Comparison of ENCODE assay signal across 19 cellular contexts in the genomic region with DNA sequence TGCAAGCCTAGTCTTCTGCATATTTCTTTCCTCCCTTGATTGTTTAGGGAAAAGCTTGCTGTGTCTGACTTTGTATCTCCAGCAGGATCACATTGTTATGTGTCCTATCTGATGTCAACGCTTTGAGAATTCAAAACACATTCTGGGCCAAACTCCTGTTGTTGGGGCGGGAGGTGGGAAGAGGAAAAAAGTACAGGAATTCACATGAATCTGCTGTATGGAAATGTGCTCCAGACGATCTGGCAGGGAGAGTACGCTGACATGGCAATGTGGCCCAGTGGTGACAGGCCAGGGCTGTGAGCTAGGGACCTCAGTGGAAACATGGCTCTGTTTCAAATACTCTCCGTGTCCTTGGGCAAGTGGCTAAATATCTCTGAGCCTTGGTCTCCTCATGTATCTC.
DNase-seq lines count a peak whose midpoint lies in the region; ATAC-seq and TF ChIP-seq lines count a peak whose summit lies in the region.
"Had no signal": no experiment of that assay in that cellular context is flagged by ENCODE, and none has a peak within 500 bp of the region (broad histone marks: within the 10 kb centered on the region; RNA-seq: fewer than 3 reads in every experiment).

No MANE protein-coding gene starts in this region.

- H3K4me3 Mint-ChIP-seq in glutamatergic neuron (ENCODE audit: unreplicated experiment): no peak overlapping the region
- H3K4me3 Mint-ChIP-seq: activated T-cell treated with anti-CD3 and anti-CD28 coated beads, Interleukin-2, amount 50 U/mL, for 4 hours; dendritic cell treated with granulocyte-macrophage colony-stimulating factor and Interleukin-4, amounts not matched to agents 40 ng/mL and 50 ng/mL, for 4 days; natural killer cell had no signal

- peak overlapping the region; percentile 29 for H3K27ac ChIP-seq in angular gyrus (ENCODE audit: low read depth, low read length)
- H3K27ac ChIP-seq: HL-60, skin epidermis had no signal

- peaks cover 19% of the 10 kb centered on the region for H3K4me1 Mint-ChIP-seq in glutamatergic neuron (ENCODE audit: low read depth, unreplicated experiment)
- H3K4me1 Mint-ChIP-seq: natural killer cell had no signal

- peak; percentile 73 for DNase-seq in AG10803 (ENCODE audit: low read depth)
- DNase-seq in fibroblast of villous mesenchyme (ENCODE audit: low read depth): peak; percentile 80
- peak; percentile 55 for DNase-seq in non-pigmented ciliary epithelial cell (ENCODE audit: low read depth)
- DNase-seq in activated CD4-positive, CD25-positive, alpha-beta regulatory T cell (lab: John Stamatoyannopoulos, UW): no peak
- DNase-seq in glutamatergic neuron: no peak
- DNase-seq in NCI-H146 (lab: John Stamatoyannopoulos, UW): no peak
- DNase-seq: ACHN; activated CD4-positive, alpha-beta T cell treated with anti-CD3 and anti-CD28 coated beads for 4 hours; activated T-cell treated with anti-CD3 and anti-CD28 coated beads, Interleukin-2, amount 50 U/mL, for 4 hours; Calu3; HCEC 1CT; natural killer cell; NCI-H1930 had no signal

- TF ChIP-seq CTCF in AG10803 (conservative IDR thresholded peaks at IDR 0.05; ENCODE audit: low read length) (no peak), fibroblast of villous mesenchyme (IDR thresholded peaks at IDR 0.05; ENCODE audit: insufficient read depth, low read depth, low read length) (no peak), glutamatergic neuron (IDR thresholded peaks at IDR 0.05; ENCODE audit: partially characterized antibody, unreplicated experiment) (no peak)

- no peak overlapping the region for H3K27ac Mint-ChIP-seq in glutamatergic neuron (ENCODE audit: unreplicated experiment)
- H3K27ac Mint-ChIP-seq: dendritic cell treated with granulocyte-macrophage colony-stimulating factor and Interleukin-4, amounts not matched to agents 40 ng/mL and 50 ng/mL, for 4 days; natural killer cell had no signal

- H3K27me3 Mint-ChIP-seq in glutamatergic neuron (ENCODE audit: unreplicated experiment): peaks cover 3% of the 10 kb centered on the region
- H3K27me3 Mint-ChIP-seq: dendritic cell treated with granulocyte-macrophage colony-stimulating factor and Interleukin-4, amounts not matched to agents 40 ng/mL and 50 ng/mL, for 4 days had no signal

- H3K4me3 ChIP-seq in AG10803 (ENCODE audit: low read length) (no peak overlapping the region), fibroblast of villous mesenchyme (ENCODE audit: low read depth, low read length) (no peak overlapping the region)
- H3K4me3 ChIP-seq: skin epidermis had no signal

- ATAC-seq in HG03565 (IDR thresholded peaks at IDR 0.05; ENCODE audit: unreplicated experiment): no peak
- ATAC-seq: activated T-cell treated with anti-CD3 and anti-CD28 coated beads, Interleukin-2, amount 50 U/mL, for 4 hours; natural killer cell; Panc1 had no signal

- no peaks in the 10 kb centered on the region for H3K36me3 Mint-ChIP-seq in glutamatergic neuron (ENCODE audit: unreplicated experiment)
- H3K36me3 Mint-ChIP-seq: natural killer cell had no signal

- H3K9me3 Mint-ChIP-seq in glutamatergic neuron (ENCODE audit: unreplicated experiment): peaks cover 2% of the 10 kb centered on the region
- H3K9me3 Mint-ChIP-seq: activated T-cell treated with anti-CD3 and anti-CD28 coated beads, Interleukin-2, amount 50 U/mL, for 4 hours; dendritic cell treated with granulocyte-macrophage colony-stimulating factor and Interleukin-4, amounts not matched to agents 40 ng/mL and 50 ng/mL, for 4 days; natural killer cell had no signal

Comparison
In these comparisons a context has a peak if more than half of its experiments do, and no peak if none do; other contexts are left out.
1. DNase-seq: peak in AG10803 (single experiment), fibroblast of villous mesenchyme (single experiment) and non-pigmented ciliary epithelial cell (single experiment); none in activated CD4-positive, CD25-positive, alpha-beta regulatory T cell (0 of 4), glutamatergic neuron (single experiment) and NCI-H146 (single experiment).